ENCODE assay signal across 8 cellular contexts in the genomic region with DNA sequence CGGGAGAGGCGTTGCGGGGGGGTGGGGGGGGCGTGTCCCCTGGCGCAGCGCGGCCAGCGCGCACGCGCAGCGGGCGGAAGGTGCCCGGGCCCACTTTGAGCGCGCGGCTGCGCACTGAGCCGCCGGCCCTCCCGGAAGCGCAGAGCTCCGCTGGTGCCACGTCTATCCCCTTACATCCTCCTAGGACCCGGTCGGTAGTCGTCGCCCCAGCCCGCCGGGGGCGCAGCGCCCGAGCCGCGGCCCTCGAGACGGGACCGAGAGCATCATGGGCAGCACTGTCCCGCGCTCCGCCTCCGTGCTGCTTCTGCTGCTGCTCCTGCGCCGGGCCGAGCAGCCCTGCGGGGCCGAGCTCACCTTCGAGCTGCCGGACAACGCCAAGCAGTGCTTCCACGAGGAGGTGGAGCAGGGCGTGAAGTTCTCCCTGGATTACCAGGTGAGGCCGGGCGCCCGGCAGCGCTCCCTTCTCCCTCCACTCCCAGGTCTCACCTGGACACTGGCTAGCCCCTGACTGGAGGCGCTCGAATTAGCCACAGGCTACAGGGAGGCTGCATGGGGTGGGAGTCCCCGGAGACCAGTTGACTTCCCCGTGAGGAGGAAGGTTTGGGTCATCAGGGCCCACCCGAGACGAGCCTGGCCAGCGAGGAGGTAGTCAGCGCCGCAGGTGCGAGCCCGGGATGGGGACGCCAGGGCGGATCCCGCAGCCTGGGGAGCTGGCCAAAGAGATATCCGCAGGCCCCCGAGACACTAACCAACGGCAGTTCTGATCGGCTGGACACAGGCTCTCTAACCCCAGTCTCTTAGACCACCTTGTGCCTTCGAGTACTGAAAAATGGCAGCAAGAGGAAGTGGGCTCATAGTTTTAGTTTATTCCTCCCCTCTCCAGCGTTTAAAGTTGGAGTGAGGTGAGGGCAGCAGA. TPM values are rescaled to one million over a fixed set of nuclear protein-coding genes. Genes with fewer than 3 reads are reported as not detected.
A peak's percentile ranks its signal among the peaks of the same experiment; 100 is the strongest.
DNase-seq lines count a peak whose midpoint lies in the region; ATAC-seq and TF ChIP-seq lines count a peak whose summit lies in the region.

Gene TMED3 (plus strand): TSS at position 128 of the 916 bp plus-strand sequence. CDS start 138 bp downstream, at position 266.

- peaks cover 41% of the 10 kb centered on the region for H3K79me2 ChIP-seq in hepatocyte

- H4K20me1 ChIP-seq in hepatocyte (ENCODE audit: insufficient read depth, poor library complexity, severe bottlenecking): no peaks in the 10 kb centered on the region

- no peaks in the 10 kb centered on the region for H3K9me3 ChIP-seq in ascending aorta
- H3K9me3 ChIP-seq in hepatocyte (ENCODE audit: low read depth): no peaks in the 10 kb centered on the region

- H3K4me1 ChIP-seq in ascending aorta (peaks cover 0 to 2% of the 10 kb centered on the region in 2 donors), hepatocyte (ENCODE audit: insufficient read depth) (peaks cover 10% of the 10 kb centered on the region)

- ATAC-seq in GM18498 (IDR thresholded peaks at IDR 0.05; ENCODE audit: unreplicated experiment) (peak; percentile 92), HG02852 (IDR thresholded peaks at IDR 0.05; ENCODE audit: unreplicated experiment) (peak; percentile 96)

- intact Hi-C loops in T-helper 2 cell treated with Interferon-gamma antibody and Interleukin-4, amounts not matched to agents 100 ng/mL and 5 ng/mL, for 36 hours (cut with micrococcal nuclease): loop anchor here (5.0 kb wide), 1 partner anchor 841 kb away; the partner anchor contains the start of gene FAH
- intact Hi-C loops in ascending aorta (cut with DNase I): no loop called here

- TF ChIP-seq CTCF in ascending aorta (IDR thresholded peaks at IDR 0.05) (no peak), hepatocyte (IDR thresholded peaks at IDR 0.05; ENCODE audit: poor library complexity) (peak; percentile 43)

- H3K27ac ChIP-seq in ascending aorta (peak within 1 kb of the TSS in 1 of 2 donors; percentile 9), hepatocyte (peak within 1 kb of the TSS; percentile 83)

- under 1% methylated on average over 52 of the region's 76 CpGs for WGBS in hepatocyte (ENCODE audit: low lambda C conversion rate, missing lambda C conversion rate)

- H3K9me2 ChIP-seq in hepatocyte (replicated peaks; ENCODE audit: insufficient read depth): no peaks in the 10 kb centered on the region

- H3K27me3 ChIP-seq in ascending aorta: no peaks in the 10 kb centered on the region
- peaks cover 31% of the 10 kb centered on the region for H3K27me3 ChIP-seq in hepatocyte

- H2AFZ ChIP-seq in hepatocyte: peak within 1 kb of the TSS; percentile 96

- H3K4me3 ChIP-seq in ascending aorta (peak within 1 kb of the TSS; percentile 60 to 78), hepatocyte (peak within 1 kb of the TSS; percentile 90)

- H3K36me3 ChIP-seq in ascending aorta (peaks cover 17 to 26% of the 10 kb centered on the region in 2 donors), hepatocyte (replicated peaks; ENCODE audit: insufficient read depth, low read depth) (no peaks in the 10 kb centered on the region)

- peak within 1 kb of the TSS; percentile 96 for H3K4me2 ChIP-seq in hepatocyte

- DNase-seq in NCI-H1436 treated with DMSO at 0.1 percent for 48 hours (lab: John Stamatoyannopoulos, UW): peak; percentile 52
- peak in 1 of 2 donors; percentile 78 for DNase-seq in ascending aorta (ENCODE audit: low spot score in 2 of 2)
- DNase-seq in hepatocyte (ENCODE audit: low spot score): peak; percentile 94
- peak; percentile 88 for DNase-seq in retina
- no peak for DNase-seq in SW480 (ENCODE audit: low spot score)

RNA-seq across cellular contexts. Expression of gene TMED3, which starts in this region (rescaled TPM):
- 41.2 and 41.4 TPM in 2 replicates for total RNA-seq in T-helper 2 cell treated with Interferon-gamma antibody and Interleukin-4, amounts not matched to agents 100 ng/mL and 5 ng/mL, for 36 hours
- total RNA-seq in ascending aorta (83.7 TPM), hepatocyte (178 and 185 TPM in 2 replicates)
- 204 and 223 TPM in 2 replicates for polyA plus RNA-seq in hepatocyte
